8 cellular contexts compared by ENCODE assay signal in the genomic region with DNA sequence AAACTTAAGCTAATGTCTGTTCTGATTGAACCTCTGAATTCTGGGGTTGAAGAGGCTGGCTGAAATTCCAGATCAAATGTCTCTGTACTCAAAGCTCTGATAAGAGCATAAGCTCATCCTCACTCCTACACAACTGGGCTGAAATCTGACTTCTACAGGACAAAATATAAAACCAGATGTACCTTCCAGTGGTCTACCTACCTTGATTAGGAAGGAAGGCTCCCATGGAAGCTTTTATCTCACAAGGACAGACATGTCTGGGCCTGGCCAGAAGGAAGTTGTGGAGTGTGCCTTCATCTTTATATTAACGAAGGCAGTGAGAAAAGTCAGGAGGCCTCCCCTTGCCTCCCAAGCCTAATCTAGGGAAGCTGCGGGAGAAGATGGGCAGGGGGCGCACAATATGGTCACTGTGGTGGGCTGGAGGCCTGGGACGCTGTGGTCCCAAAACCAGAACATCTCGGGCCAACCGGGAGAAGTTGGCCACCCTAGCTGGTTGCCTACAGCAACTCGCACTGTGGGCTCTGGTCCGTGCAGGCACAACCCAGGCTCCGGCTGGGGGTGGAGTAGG. TPM values are rescaled to one million over a fixed set of nuclear protein-coding genes. Genes with fewer than 3 reads are reported as not detected.
DNase-seq lines count a peak whose midpoint lies in the region; ATAC-seq, FAIRE-seq and TF ChIP-seq lines count a peak whose summit lies in the region.

No MANE protein-coding gene starts in this region.

- DNase-seq in HT1080 (ENCODE audit: low read depth) (peak; percentile 25), astrocyte of the cerebellum (ENCODE audit: low read depth) (no peak), lung (ENCODE audit: low spot score) (no peak), upper lobe of right lung (no peak), H54 (ENCODE audit: insufficient read length, low spot score) (no peak), NCI-H2029 (lab: John Stamatoyannopoulos, UW) (no peak)

- in situ Hi-C loops in astrocyte of the cerebellum (cut with HindIII; ENCODE audit: low sequenced_read_pairs) = no loop called here

- H3K9me3 ChIP-seq in lung (ENCODE audit: control insufficient read depth in 2 of 2, insufficient read depth in 1 of 2, low read length in 1 of 2) (no peaks in the 10 kb centered on the region), upper lobe of right lung (no peaks in the 10 kb centered on the region)

- H3K27me3 ChIP-seq in lung (ENCODE audit: control insufficient read depth, insufficient read depth) (no peaks in the 10 kb centered on the region), upper lobe of right lung (no peaks in the 10 kb centered on the region)

- no peak for FAIRE-seq in H54 (lab: Jason Lieb, UNC)

- intact Hi-C loops in upper lobe of right lung (cut with DNase I) = no loop called here

- peak overlapping the region; percentile 59 for H3K4me3 ChIP-seq in astrocyte of the cerebellum (ENCODE audit: low read depth, low read length)
- H3K4me3 ChIP-seq in lung = peak overlapping the region; percentile 36
- peak overlapping the region; percentile 80 for H3K4me3 ChIP-seq in upper lobe of right lung

- TF ChIP-seq POLR2A in H54 (IDR thresholded peaks at IDR 0.05; ENCODE audit: low read depth, low read length) = no peak

- peaks cover 0 to 2% of the 10 kb centered on the region in 2 donors for H3K36me3 ChIP-seq in lung (ENCODE audit: control insufficient read depth in 2 of 2, insufficient read depth in 2 of 2, low read length in 2 of 2)
- H3K36me3 ChIP-seq in upper lobe of right lung = no peaks in the 10 kb centered on the region

- H3K4me1 ChIP-seq in lung (ENCODE audit: control insufficient read depth in 2 of 2, insufficient read depth in 2 of 2, low read length in 2 of 2) (peaks cover 0 to 6% of the 10 kb centered on the region in 2 donors), upper lobe of right lung (peaks cover 7% of the 10 kb centered on the region)

- peak overlapping the region; percentile 98 to 99 for H3K27ac ChIP-seq in lung (ENCODE audit: low read depth in 1 of 2, low read length in 1 of 2)
- H3K27ac ChIP-seq in upper lobe of right lung = peak overlapping the region; percentile 92

- no peak for TF ChIP-seq CTCF in astrocyte of the cerebellum (IDR thresholded peaks at IDR 0.05; ENCODE audit: low read depth, low read length, missing control alignments)
- no peak for TF ChIP-seq CTCF in lung (IDR thresholded peaks at IDR 0.05; ENCODE audit: control extremely low read depth, extremely low read depth)
- no peak for TF ChIP-seq CTCF in upper lobe of right lung (IDR thresholded peaks at IDR 0.05)

- 3 to 7% methylated on average over 9 of the region's 9 CpGs for WGBS in lung, 2 donors

- ATAC-seq in GM18511 (IDR thresholded peaks at IDR 0.05; ENCODE audit: unreplicated experiment) = peak; percentile 1
- no peak for ATAC-seq in lung (ENCODE audit: insufficient read depth, low FRiP score)
- ATAC-seq in upper lobe of right lung = no peak
- ATAC-seq in GM21381 (IDR thresholded peaks at IDR 0.05; ENCODE audit: unreplicated experiment) = no peak

RNA-seq across cellular contexts. Expression of gene LRRC37A3, which starts 55.6 kb away (rescaled TPM):
- total RNA-seq in HT1080 (2014; rRNA removed; shearing (Covaris generic)) = 1.3 and 2.0 TPM in 2 replicates
- 0.15 and 0.46 TPM in 2 replicates for polyA plus RNA-seq in HT1080 (2015; cell fraction: cytosol; rRNA removed)
- 2.3 and 4.8 TPM in 2 replicates for polyA plus RNA-seq in HT1080 (2015; cell fraction: nucleus; rRNA removed)
- total RNA-seq in lung (10 to 100 TPM; 11.9 to 19.7 TPM), upper lobe of right lung (8.9 TPM)
- polyA plus RNA-seq in lung = 1 to 10 TPM; 1.1 to 3.4 TPM
